ENCODE assay signal across 1 cellular context in genomic region chr17:81821147-81821546, GRCh38.
TF ChIP-seq lines count a peak whose summit lies in the region.

No MANE protein-coding gene starts in this region.

TF ChIP-seq in SK-N-SH treated with all-trans-retinoic acid at 6 μM for 48 hours, 23 proteins besides CTCF, POLR2A, EP300 and RAD21 (continued from another document):
- TF ChIP-seq, protein P1, sequence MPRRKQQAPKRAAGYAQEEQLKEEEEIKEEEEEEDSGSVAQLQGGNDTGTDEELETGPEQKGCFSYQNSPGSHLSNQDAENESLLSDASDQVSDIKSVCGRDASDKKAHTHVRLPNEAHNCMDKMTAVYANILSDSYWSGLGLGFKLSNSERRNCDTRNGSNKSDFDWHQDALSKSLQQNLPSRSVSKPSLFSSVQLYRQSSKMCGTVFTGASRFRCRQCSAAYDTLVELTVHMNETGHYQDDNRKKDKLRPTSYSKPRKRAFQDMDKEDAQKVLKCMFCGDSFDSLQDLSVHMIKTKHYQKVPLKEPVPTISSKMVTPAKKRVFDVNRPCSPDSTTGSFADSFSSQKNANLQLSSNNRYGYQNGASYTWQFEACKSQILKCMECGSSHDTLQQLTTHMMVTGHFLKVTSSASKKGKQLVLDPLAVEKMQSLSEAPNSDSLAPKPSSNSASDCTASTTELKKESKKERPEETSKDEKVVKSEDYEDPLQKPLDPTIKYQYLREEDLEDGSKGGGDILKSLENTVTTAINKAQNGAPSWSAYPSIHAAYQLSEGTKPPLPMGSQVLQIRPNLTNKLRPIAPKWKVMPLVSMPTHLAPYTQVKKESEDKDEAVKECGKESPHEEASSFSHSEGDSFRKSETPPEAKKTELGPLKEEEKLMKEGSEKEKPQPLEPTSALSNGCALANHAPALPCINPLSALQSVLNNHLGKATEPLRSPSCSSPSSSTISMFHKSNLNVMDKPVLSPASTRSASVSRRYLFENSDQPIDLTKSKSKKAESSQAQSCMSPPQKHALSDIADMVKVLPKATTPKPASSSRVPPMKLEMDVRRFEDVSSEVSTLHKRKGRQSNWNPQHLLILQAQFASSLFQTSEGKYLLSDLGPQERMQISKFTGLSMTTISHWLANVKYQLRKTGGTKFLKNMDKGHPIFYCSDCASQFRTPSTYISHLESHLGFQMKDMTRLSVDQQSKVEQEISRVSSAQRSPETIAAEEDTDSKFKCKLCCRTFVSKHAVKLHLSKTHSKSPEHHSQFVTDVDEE (CRISPR knock-in tag; IDR thresholded peaks at IDR 0.05) = no peak
- TF ChIP-seq TOX (CRISPR knock-in tag; IDR thresholded peaks at IDR 0.05; ENCODE audit: borderline replicate concordance) = no peak
- no peak for TF ChIP-seq ZNF70 (CRISPR knock-in tag; IDR thresholded peaks at IDR 0.05)
- no peak for TF ChIP-seq SNAI2 (CRISPR knock-in tag; IDR thresholded peaks at IDR 0.05)
- no peak for TF ChIP-seq ZNF8 (CRISPR knock-in tag; IDR thresholded peaks at IDR 0.05)
- TF ChIP-seq, protein P2, sequence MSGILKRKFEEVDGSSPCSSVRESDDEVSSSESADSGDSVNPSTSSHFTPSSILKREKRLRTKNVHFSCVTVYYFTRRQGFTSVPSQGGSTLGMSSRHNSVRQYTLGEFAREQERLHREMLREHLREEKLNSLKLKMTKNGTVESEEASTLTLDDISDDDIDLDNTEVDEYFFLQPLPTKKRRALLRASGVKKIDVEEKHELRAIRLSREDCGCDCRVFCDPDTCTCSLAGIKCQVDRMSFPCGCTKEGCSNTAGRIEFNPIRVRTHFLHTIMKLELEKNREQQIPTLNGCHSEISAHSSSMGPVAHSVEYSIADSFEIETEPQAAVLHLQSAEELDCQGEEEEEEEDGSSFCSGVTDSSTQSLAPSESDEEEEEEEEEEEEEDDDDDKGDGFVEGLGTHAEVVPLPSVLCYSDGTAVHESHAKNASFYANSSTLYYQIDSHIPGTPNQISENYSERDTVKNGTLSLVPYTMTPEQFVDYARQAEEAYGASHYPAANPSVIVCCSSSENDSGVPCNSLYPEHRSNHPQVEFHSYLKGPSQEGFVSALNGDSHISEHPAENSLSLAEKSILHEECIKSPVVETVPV (CRISPR knock-in tag; IDR thresholded peaks at IDR 0.05) = no peak
- no peak for TF ChIP-seq GLIS3 (CRISPR knock-in tag; IDR thresholded peaks at IDR 0.05)
- TF ChIP-seq OSR1 (CRISPR knock-in tag; IDR thresholded peaks at IDR 0.05) = no peak
- TF ChIP-seq, protein P3, sequence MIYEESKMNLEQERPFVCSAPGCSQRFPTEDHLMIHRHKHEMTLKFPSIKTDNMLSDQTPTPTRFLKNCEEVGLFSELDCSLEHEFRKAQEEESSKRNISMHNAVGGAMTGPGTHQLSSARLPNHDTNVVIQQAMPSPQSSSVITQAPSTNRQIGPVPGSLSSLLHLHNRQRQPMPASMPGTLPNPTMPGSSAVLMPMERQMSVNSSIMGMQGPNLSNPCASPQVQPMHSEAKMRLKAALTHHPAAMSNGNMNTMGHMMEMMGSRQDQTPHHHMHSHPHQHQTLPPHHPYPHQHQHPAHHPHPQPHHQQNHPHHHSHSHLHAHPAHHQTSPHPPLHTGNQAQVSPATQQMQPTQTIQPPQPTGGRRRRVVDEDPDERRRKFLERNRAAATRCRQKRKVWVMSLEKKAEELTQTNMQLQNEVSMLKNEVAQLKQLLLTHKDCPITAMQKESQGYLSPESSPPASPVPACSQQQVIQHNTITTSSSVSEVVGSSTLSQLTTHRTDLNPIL (CRISPR knock-in tag; IDR thresholded peaks at IDR 0.05; ENCODE audit: low read depth) = no peak
- no peak for TF ChIP-seq BACH2 (CRISPR knock-in tag; IDR thresholded peaks at IDR 0.05; ENCODE audit: borderline replicate concordance)
